Comparison of ENCODE assay signal across 8 cellular contexts in genomic region chr9:37121881-37122280, GRCh38. TPM values are rescaled to one million over a fixed set of nuclear protein-coding genes. Genes with fewer than 3 reads are reported as not detected.
DNase-seq lines count a peak whose midpoint lies in the region; ATAC-seq and TF ChIP-seq lines count a peak whose summit lies in the region.

No MANE protein-coding gene starts in this region.

- H3K4me3 ChIP-seq in fibroblast of villous mesenchyme (ENCODE audit: low read depth, low read length), result peak overlapping the region; percentile 69

- no peak for DNase-seq in activated naive CD4-positive, alpha-beta T cell treated with anti-CD3 and anti-CD28 coated beads, Interleukin-2, amount 10 ng/mL, durations not matched to agents 7 days and 5 days
- no peak for DNase-seq in activated naive CD4-positive, alpha-beta T cell treated with Interleukin-2 at 50 U/mL for 16 hours
- no peak for DNase-seq in activated CD4-positive, alpha-beta memory T cell treated with anti-CD3 and anti-CD28 coated beads, Interleukin-2, amount 10 ng/mL, durations not matched to agents 7 days and 5 days
- DNase-seq in fibroblast of villous mesenchyme (ENCODE audit: low read depth) (no peak), type B pancreatic cell (ENCODE audit: extremely low spot score, unreplicated experiment) (no peak), NOMO-1 treated with DMSO at 0.1 percent for 48 hours (lab: John Stamatoyannopoulos, UW; ENCODE audit: unreplicated experiment) (no peak), DMS53 treated with DMSO at 0.1 percent for 48 hours (lab: John Stamatoyannopoulos, UW; ENCODE audit: unreplicated experiment) (no peak)

- H3K4me3 Mint-ChIP-seq in activated naive CD4-positive, alpha-beta T cell treated with anti-CD3 and anti-CD28 coated beads, Interleukin-2, amount 10 ng/mL, durations not matched to agents 7 days and 5 days, result peak overlapping the region; percentile 92
- peak overlapping the region; percentile 98 for H3K4me3 Mint-ChIP-seq in activated CD4-positive, alpha-beta memory T cell treated with anti-CD3 and anti-CD28 coated beads, Interleukin-2, amount 10 ng/mL, durations not matched to agents 7 days and 5 days
- H3K4me3 Mint-ChIP-seq in type B pancreatic cell, result peak overlapping the region; percentile 99

- peak overlapping the region; percentile 64 for H3K27ac Mint-ChIP-seq in activated naive CD4-positive, alpha-beta T cell treated with anti-CD3 and anti-CD28 coated beads, Interleukin-2, amount 10 ng/mL, durations not matched to agents 7 days and 5 days
- no peak overlapping the region for H3K27ac Mint-ChIP-seq in activated CD4-positive, alpha-beta memory T cell treated with anti-CD3 and anti-CD28 coated beads, Interleukin-2, amount 10 ng/mL, durations not matched to agents 7 days and 5 days
- H3K27ac Mint-ChIP-seq in type B pancreatic cell, result peak overlapping the region; percentile 100

- H3K9me3 Mint-ChIP-seq in activated naive CD4-positive, alpha-beta T cell treated with anti-CD3 and anti-CD28 coated beads, Interleukin-2, amount 10 ng/mL, durations not matched to agents 7 days and 5 days, result peaks cover 6% of the 10 kb centered on the region
- H3K9me3 Mint-ChIP-seq in activated CD4-positive, alpha-beta memory T cell treated with anti-CD3 and anti-CD28 coated beads, Interleukin-2, amount 10 ng/mL, durations not matched to agents 7 days and 5 days, result peaks cover 6% of the 10 kb centered on the region
- peaks cover 4% of the 10 kb centered on the region for H3K9me3 Mint-ChIP-seq in type B pancreatic cell

- CTCF ChIA-PET in activated naive CD4-positive, alpha-beta T cell treated with anti-CD3 and anti-CD28 coated beads, Interleukin-2, amount 10 ng/mL, durations not matched to agents 7 days and 5 days (lab: Charles Lee), result interaction anchor here (0.7 to 1.0 kb wide), 2 partner anchors 175 to 207 kb away, joined by 3 read pairs; no protein-coding TSS in a partner anchor
- CTCF ChIA-PET in activated CD4-positive, alpha-beta memory T cell treated with anti-CD3 and anti-CD28 coated beads, Interleukin-2, amount 10 ng/mL, durations not matched to agents 7 days and 5 days (lab: Charles Lee), result interaction anchor here (1.5 kb wide), 1 partner anchor 176 kb away, joined by 3 read pairs; no protein-coding TSS in a partner anchor

- no peak for ATAC-seq in GM18520 (IDR thresholded peaks at IDR 0.05; ENCODE audit: unreplicated experiment)

- peaks cover 31% of the 10 kb centered on the region for H3K4me1 Mint-ChIP-seq in activated naive CD4-positive, alpha-beta T cell treated with anti-CD3 and anti-CD28 coated beads, Interleukin-2, amount 10 ng/mL, durations not matched to agents 7 days and 5 days
- peaks cover 30% of the 10 kb centered on the region for H3K4me1 Mint-ChIP-seq in activated CD4-positive, alpha-beta memory T cell treated with anti-CD3 and anti-CD28 coated beads, Interleukin-2, amount 10 ng/mL, durations not matched to agents 7 days and 5 days
- peaks cover 17% of the 10 kb centered on the region for H3K4me1 Mint-ChIP-seq in type B pancreatic cell (ENCODE audit: unreplicated experiment)

- POLR2A ChIA-PET in activated CD4-positive, alpha-beta memory T cell treated with anti-CD3 and anti-CD28 coated beads, Interleukin-2, amount 10 ng/mL, durations not matched to agents 7 days and 5 days (lab: Charles Lee), result interaction anchor here (0.8 to 4.0 kb wide), 6 partner anchors 11 to 87 kb away, joined by 3 to 59 read pairs (median 8); no protein-coding TSS in a partner anchor

- H3K27me3 Mint-ChIP-seq in activated naive CD4-positive, alpha-beta T cell treated with anti-CD3 and anti-CD28 coated beads, Interleukin-2, amount 10 ng/mL, durations not matched to agents 7 days and 5 days, result peaks cover 3% of the 10 kb centered on the region
- H3K27me3 Mint-ChIP-seq in activated CD4-positive, alpha-beta memory T cell treated with anti-CD3 and anti-CD28 coated beads, Interleukin-2, amount 10 ng/mL, durations not matched to agents 7 days and 5 days, result no peaks in the 10 kb centered on the region
- H3K27me3 Mint-ChIP-seq in type B pancreatic cell, result peaks cover 6% of the 10 kb centered on the region

- TF ChIP-seq CTCF in fibroblast of villous mesenchyme (IDR thresholded peaks at IDR 0.05; ENCODE audit: insufficient read depth, low read depth, low read length) (no peak), type B pancreatic cell (conservative IDR thresholded peaks at IDR 0.05) (no peak)

- peaks cover 8% of the 10 kb centered on the region for H3K36me3 Mint-ChIP-seq in activated naive CD4-positive, alpha-beta T cell treated with anti-CD3 and anti-CD28 coated beads, Interleukin-2, amount 10 ng/mL, durations not matched to agents 7 days and 5 days
- peaks cover 17% of the 10 kb centered on the region for H3K36me3 Mint-ChIP-seq in activated CD4-positive, alpha-beta memory T cell treated with anti-CD3 and anti-CD28 coated beads, Interleukin-2, amount 10 ng/mL, durations not matched to agents 7 days and 5 days (ENCODE audit: low read depth)
- H3K36me3 Mint-ChIP-seq in type B pancreatic cell, result no peaks in the 10 kb centered on the region

RNA-seq across cellular contexts. Expression of gene ZCCHC7, which starts 1.5 kb away (rescaled TPM):
- 10 to 100 TPM; 20.9 to 21.9 TPM for total RNA-seq in activated CD4-positive, alpha-beta memory T cell treated with anti-CD3 and anti-CD28 coated beads, Interleukin-2, amount 10 ng/mL, durations not matched to agents 7 days and 5 days
- total RNA-seq in fibroblast of villous mesenchyme, result 16.1 and 25.0 TPM in 2 replicates
- 20.3 and 23.0 TPM in 2 replicates for total RNA-seq in type B pancreatic cell (ENCODE audit: low replicate concordance)
